ENCODE assay signal across 24 cellular contexts in the genomic region with DNA sequence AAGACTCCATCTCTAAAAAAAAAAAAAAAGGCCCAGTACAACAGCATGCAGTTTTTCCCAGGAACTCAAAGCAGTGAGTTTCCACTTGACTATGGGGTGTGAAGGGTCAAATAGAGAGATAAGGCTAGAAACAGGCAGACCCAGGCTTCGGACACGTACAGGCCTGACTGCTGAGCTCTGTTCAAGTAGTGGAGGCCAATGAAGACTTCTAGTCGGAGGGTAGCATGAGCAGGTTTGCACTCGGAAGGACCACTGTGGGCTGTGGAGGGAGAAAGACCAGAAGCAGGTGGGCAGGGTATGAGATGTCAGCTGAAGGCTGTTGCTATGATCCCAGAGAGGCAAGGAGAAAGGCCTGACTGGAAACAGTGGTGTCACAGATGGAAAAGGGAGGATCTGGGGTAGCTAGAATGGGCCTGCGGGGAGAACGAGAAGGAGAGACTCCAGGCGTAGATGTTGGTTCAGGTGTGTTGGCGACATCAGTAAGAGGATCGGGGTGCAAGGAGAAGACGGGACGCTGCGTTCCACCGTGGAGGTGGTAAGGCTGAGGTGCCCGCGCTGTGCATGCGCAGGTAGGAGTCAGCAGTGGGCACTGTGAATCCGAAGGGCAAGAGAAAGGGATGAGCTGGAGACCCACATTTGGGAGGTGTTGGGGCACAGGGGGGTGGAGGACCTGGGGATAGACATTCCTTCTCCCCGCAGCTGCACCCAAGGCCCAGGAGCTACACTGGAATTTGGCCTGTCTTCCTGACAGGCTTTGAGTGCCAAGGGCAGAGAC. TPM values are rescaled to one million over a fixed set of nuclear protein-coding genes. Genes with fewer than 3 reads are reported as not detected.
A peak's percentile ranks its signal among the peaks of the same experiment; 100 is the strongest.
DNase-seq lines count a peak whose midpoint lies in the region; ATAC-seq and TF ChIP-seq lines count a peak whose summit lies in the region.
"Had no signal": no experiment of that assay in that cellular context is flagged by ENCODE, and none has a peak within 500 bp of the region (broad histone marks: within the 10 kb centered on the region; RNA-seq: fewer than 3 reads in every experiment).

No MANE protein-coding gene starts in this region.

- no peak for TF ChIP-seq EP300 in tibial nerve (IDR thresholded peaks at IDR 0.05)

- POLR2A ChIA-PET in activated CD4-positive, alpha-beta memory T cell treated with anti-CD3 and anti-CD28 coated beads for 36 hours (lab: Charles Lee), result interaction anchor here (0.6 kb wide), 1 partner anchor 26 kb away, joined by 3 read pairs; no protein-coding TSS in a partner anchor

- ATAC-seq in memory B cell (ENCODE audit: low read depth) (no peak), GM18868 (IDR thresholded peaks at IDR 0.05; ENCODE audit: unreplicated experiment) (no peak)
- no peak for ATAC-seq in activated CD8-positive, alpha-beta memory T cell treated with anti-CD3 and anti-CD28 coated beads, Interleukin-2, amount 10 ng/mL, durations not matched to agents 7 days and 5 days
- ATAC-seq: GM23338, K562, left ventricle myocardium superior, mucosa of descending colon had no signal

- H3K9me3 ChIP-seq in tibial artery (no peaks in the 10 kb centered on the region), tibial nerve (no peaks in the 10 kb centered on the region)
- H3K9me3 ChIP-seq: mucosa of descending colon had no signal

- TF ChIP-seq CTCF in tibial artery (IDR thresholded peaks at IDR 0.05) (no peak), tibial nerve (IDR thresholded peaks at IDR 0.05) (no peak)

- no peak overlapping the region for H3K4me3 ChIP-seq in tibial artery
- H3K4me3 ChIP-seq in tibial nerve, result no peak overlapping the region
- H3K4me3 ChIP-seq: GM23338, K562, mucosa of descending colon had no signal

- H3K9me3 Mint-ChIP-seq in activated naive CD4-positive, alpha-beta T cell treated with anti-CD3 and anti-CD28 coated beads for 36 hours, result no peaks in the 10 kb centered on the region
- no peaks in the 10 kb centered on the region for H3K9me3 Mint-ChIP-seq in activated CD4-positive, alpha-beta memory T cell treated with anti-CD3 and anti-CD28 coated beads for 36 hours
- no peaks in the 10 kb centered on the region for H3K9me3 Mint-ChIP-seq in memory B cell
- H3K9me3 Mint-ChIP-seq in activated CD8-positive, alpha-beta memory T cell treated with anti-CD3 and anti-CD28 coated beads, Interleukin-2, amount 10 ng/mL, durations not matched to agents 7 days and 5 days (ENCODE audit: low read depth), result no peaks in the 10 kb centered on the region
- H3K9me3 Mint-ChIP-seq: CD14-positive monocyte, GM23338, immature natural killer cell had no signal

- WGBS in tibial nerve, 2 donors, result 92 to 94% methylated on average over 18 of the region's 18 CpGs

- peaks cover 42 to 76% (median 53%) of the 10 kb centered on the region in 3 donors for H3K36me3 ChIP-seq in tibial artery
- H3K36me3 ChIP-seq in tibial nerve, result peaks cover 0 to 84% (median 4%) of the 10 kb centered on the region in 3 donors

- H3K27me3 Mint-ChIP-seq in activated naive CD4-positive, alpha-beta T cell treated with anti-CD3 and anti-CD28 coated beads for 36 hours (ENCODE audit: low read depth), result no peaks in the 10 kb centered on the region
- H3K27me3 Mint-ChIP-seq in activated CD4-positive, alpha-beta memory T cell treated with anti-CD3 and anti-CD28 coated beads for 36 hours, result no peaks in the 10 kb centered on the region
- no peaks in the 10 kb centered on the region for H3K27me3 Mint-ChIP-seq in memory B cell
- no peaks in the 10 kb centered on the region for H3K27me3 Mint-ChIP-seq in activated CD8-positive, alpha-beta memory T cell treated with anti-CD3 and anti-CD28 coated beads, Interleukin-2, amount 10 ng/mL, durations not matched to agents 7 days and 5 days

- intact Hi-C loops in activated naive CD4-positive, alpha-beta T cell treated with anti-CD3 and anti-CD28 coated beads for 36 hours (cut with micrococcal nuclease), result no loop called here
- intact Hi-C loops in activated CD4-positive, alpha-beta memory T cell treated with anti-CD3 and anti-CD28 coated beads for 36 hours (cut with micrococcal nuclease), result no loop called here
- intact Hi-C loops in tibial artery (cut with DNase I; ENCODE audit: low total_unique reads), result no loop called here

- H3K27ac Mint-ChIP-seq in activated naive CD4-positive, alpha-beta T cell treated with anti-CD3 and anti-CD28 coated beads for 36 hours, result peak overlapping the region; percentile 2
- peak overlapping the region; percentile 7 for H3K27ac Mint-ChIP-seq in activated CD4-positive, alpha-beta memory T cell treated with anti-CD3 and anti-CD28 coated beads for 36 hours
- peak overlapping the region; percentile 54 for H3K27ac Mint-ChIP-seq in memory B cell
- H3K27ac Mint-ChIP-seq in activated CD8-positive, alpha-beta memory T cell treated with anti-CD3 and anti-CD28 coated beads, Interleukin-2, amount 10 ng/mL, durations not matched to agents 7 days and 5 days, result no peak overlapping the region
- H3K27ac Mint-ChIP-seq: GM23338 had no signal

- H3K27ac ChIP-seq in tibial artery, result no peak overlapping the region
- H3K27ac ChIP-seq in tibial nerve, result no peak overlapping the region

- peaks cover 18% of the 10 kb centered on the region for H3K4me1 Mint-ChIP-seq in activated naive CD4-positive, alpha-beta T cell treated with anti-CD3 and anti-CD28 coated beads for 36 hours (ENCODE audit: low read depth)
- peaks cover 14% of the 10 kb centered on the region for H3K4me1 Mint-ChIP-seq in activated CD4-positive, alpha-beta memory T cell treated with anti-CD3 and anti-CD28 coated beads for 36 hours (ENCODE audit: low read depth)
- peaks cover 12% of the 10 kb centered on the region for H3K4me1 Mint-ChIP-seq in memory B cell
- peaks cover 19% of the 10 kb centered on the region for H3K4me1 Mint-ChIP-seq in activated CD8-positive, alpha-beta memory T cell treated with anti-CD3 and anti-CD28 coated beads, Interleukin-2, amount 10 ng/mL, durations not matched to agents 7 days and 5 days

- no peak overlapping the region for H3K4me3 Mint-ChIP-seq in activated naive CD4-positive, alpha-beta T cell treated with anti-CD3 and anti-CD28 coated beads for 36 hours
- no peak overlapping the region for H3K4me3 Mint-ChIP-seq in activated CD4-positive, alpha-beta memory T cell treated with anti-CD3 and anti-CD28 coated beads for 36 hours
- H3K4me3 Mint-ChIP-seq in memory B cell, result no peak overlapping the region
- no peak overlapping the region for H3K4me3 Mint-ChIP-seq in activated CD8-positive, alpha-beta memory T cell treated with anti-CD3 and anti-CD28 coated beads, Interleukin-2, amount 10 ng/mL, durations not matched to agents 7 days and 5 days
- H3K4me3 Mint-ChIP-seq: CD14-positive monocyte, GM23338, immature natural killer cell had no signal

- no peak for DNase-seq in activated naive CD4-positive, alpha-beta T cell treated with anti-CD3 and anti-CD28 coated beads for 36 hours
- DNase-seq in activated naive CD4-positive, alpha-beta T cell treated with anti-CD3 and anti-CD28 coated beads, Interleukin-2, amount 50 U/mL, for 16 hours, result no peak
- DNase-seq in activated CD4-positive, alpha-beta memory T cell treated with anti-CD3 and anti-CD28 coated beads for 36 hours, result peak; percentile 3
- DNase-seq in memory B cell (ENCODE audit: low spot score in 2 of 2) (no peak), tibial artery (peak; percentile 13 to 59), tibial nerve (ENCODE audit: low spot score in 2 of 2) (no peak)
- DNase-seq in activated CD8-positive, alpha-beta memory T cell treated with anti-CD3 and anti-CD28 coated beads, Interleukin-2, amount 10 ng/mL, durations not matched to agents 7 days and 5 days, result no peak
- DNase-seq: activated CD4-positive, alpha-beta T cell treated with anti-CD3 and anti-CD28 coated beads, Interleukin-2, amount 50 U/mL, for 4 hours; activated T-cell treated with anti-CD3 and anti-CD28 coated beads, Interleukin-2, amount 50 U/mL, for 48 hours; amniotic stem cell; DMS153; immature natural killer cell; left ventricle myocardium superior; mucosa of descending colon; NCI-H1694; occipital lobe; retina; SHP77; stimulated activated CD8-positive, alpha-beta memory T cell treated with anti-CD3 and anti-CD28 coated beads, Interleukin-4, amount 100 ng/mL, for 48 hours had no signal

- H3K36me3 Mint-ChIP-seq in activated naive CD4-positive, alpha-beta T cell treated with anti-CD3 and anti-CD28 coated beads for 36 hours (ENCODE audit: low read depth), result peaks cover 5% of the 10 kb centered on the region
- peaks cover 32% of the 10 kb centered on the region for H3K36me3 Mint-ChIP-seq in activated CD4-positive, alpha-beta memory T cell treated with anti-CD3 and anti-CD28 coated beads for 36 hours
- H3K36me3 Mint-ChIP-seq in memory B cell, result peaks cover 30% of the 10 kb centered on the region
- H3K36me3 Mint-ChIP-seq in activated CD8-positive, alpha-beta memory T cell treated with anti-CD3 and anti-CD28 coated beads, Interleukin-2, amount 10 ng/mL, durations not matched to agents 7 days and 5 days, result peaks cover 3% of the 10 kb centered on the region

- TF ChIP-seq POLR2A in tibial nerve (IDR thresholded peaks at IDR 0.05), result no peak

- H3K4me1 ChIP-seq in tibial artery (peaks cover 0 to 4% (median 0%) of the 10 kb centered on the region in 4 donors), tibial nerve (peaks cover 0 to 3% (median 0%) of the 10 kb centered on the region in 4 donors)

- CTCF ChIA-PET in activated naive CD4-positive, alpha-beta T cell treated with anti-CD3 and anti-CD28 coated beads for 36 hours (lab: Charles Lee), result no interaction called here
- CTCF ChIA-PET in activated CD4-positive, alpha-beta memory T cell treated with anti-CD3 and anti-CD28 coated beads for 36 hours (lab: Charles Lee), result no interaction called here
- CTCF ChIA-PET in activated CD8-positive, alpha-beta memory T cell treated with anti-CD3 and anti-CD28 coated beads, Interleukin-2, amount 10 ng/mL, durations not matched to agents 7 days and 5 days (lab: Charles Lee), result interaction anchor here (0.5 to 1.2 kb wide), 5 partner anchors 23 to 144 kb away, joined by 3 read pairs; no protein-coding TSS in a partner anchor

- H3K27me3 ChIP-seq in tibial artery (no peaks in the 10 kb centered on the region), tibial nerve (no peaks in the 10 kb centered on the region)

RNA-seq across cellular contexts. Expression of gene KLC2, which starts 38.5 kb away (rescaled TPM):
- 10 to 100 TPM; 36.9 to 41.7 TPM for total RNA-seq in activated naive CD4-positive, alpha-beta T cell treated with anti-CD3 and anti-CD28 coated beads for 36 hours
- 10 to 100 TPM; 40.5 to 44.8 TPM for total RNA-seq in activated CD4-positive, alpha-beta memory T cell treated with anti-CD3 and anti-CD28 coated beads for 36 hours
- 10 to 100 TPM; 44.5 to 56.5 TPM for total RNA-seq in activated CD8-positive, alpha-beta memory T cell treated with anti-CD3 and anti-CD28 coated beads, Interleukin-2, amount 10 ng/mL, durations not matched to agents 7 days and 5 days
- 10 to 100 TPM; 14.9 to 32.7 (median 23.9) TPM for total RNA-seq in tibial nerve

RNA-seq across cellular contexts. Expression of gene RAB1B, which starts 49.4 kb away (rescaled TPM):
- total RNA-seq in activated naive CD4-positive, alpha-beta T cell treated with anti-CD3 and anti-CD28 coated beads for 36 hours, result 100 to 1,000 TPM; 112 to 115 TPM
- 100 to 1,000 TPM; 118 to 124 TPM for total RNA-seq in activated CD4-positive, alpha-beta memory T cell treated with anti-CD3 and anti-CD28 coated beads for 36 hours
- 100 to 1,000 TPM; 146 to 155 TPM for total RNA-seq in activated CD8-positive, alpha-beta memory T cell treated with anti-CD3 and anti-CD28 coated beads, Interleukin-2, amount 10 ng/mL, durations not matched to agents 7 days and 5 days
- 100 to 1,000 TPM in 2 of 4 donors, 10 to 100 TPM in 2; 76.3 to 144 (median 96.8) TPM for total RNA-seq in tibial nerve

RNA-seq across cellular contexts. Expression of gene CNIH2, which starts 58.9 kb away (rescaled TPM):
- 1 to 10 TPM; 1.2 to 1.6 TPM for total RNA-seq in activated naive CD4-positive, alpha-beta T cell treated with anti-CD3 and anti-CD28 coated beads for 36 hours
- 1 to 10 TPM in 1 of 2 experiments, under 1 TPM in 1; 0.39 to 1.5 TPM for total RNA-seq in activated CD4-positive, alpha-beta memory T cell treated with anti-CD3 and anti-CD28 coated beads for 36 hours
- 1 to 10 TPM; 1.1 to 1.2 TPM for total RNA-seq in activated CD8-positive, alpha-beta memory T cell treated with anti-CD3 and anti-CD28 coated beads, Interleukin-2, amount 10 ng/mL, durations not matched to agents 7 days and 5 days
- total RNA-seq in tibial nerve, result not detected
- total RNA-seq: dermis microvascular lymphatic vessel endothelial cell, left ventricle myocardium superior had no signal

Comparison
In these comparisons a context has a peak if more than half of its experiments do, and no peak if none do; other contexts are left out.
1. DNase-seq: peak in activated CD4-positive, alpha-beta memory T cell treated with anti-CD3 and anti-CD28 coated beads for 36 hours (single experiment) and tibial artery (2 of 2); none in activated naive CD4-positive, alpha-beta T cell treated with anti-CD3 and anti-CD28 coated beads for 36 hours (single experiment), activated naive CD4-positive, alpha-beta T cell treated with anti-CD3 and anti-CD28 coated beads, Interleukin-2, amount 50 U/mL, for 16 hours (single experiment), memory B cell (0 of 2), activated CD8-positive, alpha-beta memory T cell treated with anti-CD3 and anti-CD28 coated beads, Interleukin-2, amount 10 ng/mL, durations not matched to agents 7 days and 5 days (single experiment) and tibial nerve (0 of 2).